ENCODE assay signal across 36 cellular contexts in genomic region chr9:12954441-12954840, GRCh38.
"Had no signal": no experiment of that assay in that cellular context is flagged by ENCODE, and none has a peak within 500 bp of the region (broad histone marks: within the 10 kb centered on the region; RNA-seq: fewer than 3 reads in every experiment).

No MANE protein-coding gene starts in this region.

- DNase-seq: activated CD4-positive, alpha-beta T cell treated with anti-CD3 and anti-CD28 coated beads for 48 hours; activated CD4-positive, alpha-beta T cell treated with anti-CD3 and anti-CD28 coated beads, Interleukin-2, amount 50 U/mL, for 48 hours; activated CD8-positive, alpha-beta memory T cell treated with anti-CD3 and anti-CD28 coated beads for 24 hours; activated effector memory CD4-positive, alpha-beta T cell treated with Interleukin-2 at 50 U/mL for 16 hours; activated naive CD4-positive, alpha-beta T cell treated with anti-CD3 and anti-CD28 coated beads for 36 hours; activated naive CD8-positive, alpha-beta T cell treated with anti-CD3 and anti-CD28 coated beads for 36 hours; adrenal gland; aorta; dorsolateral prefrontal cortex; effector memory CD8-positive, alpha-beta T cell; left cardiac atrium; mammary epithelial cell; naive B cell; nephron progenitor cell; right lobe of liver; stimulated activated CD4-positive, alpha-beta T cell treated with anti-CD3 and anti-CD28 coated beads, Interleukin-12 subunit alpha, Interleukin-12 subunit beta, amount 100 ng/mL, for 4 hours; stimulated activated CD4-positive, alpha-beta T cell treated with anti-CD3 and anti-CD28 coated beads, Interleukin-4, amount 100 ng/mL, for 1 hour; stimulated activated naive CD8-positive, alpha-beta T cell treated with anti-CD3 and anti-CD28 coated beads, Interleukin-15, Interleukin-2, amounts not matched to agents 100 U/mL and 50 U/mL, for 24 hours; testis; transverse colon had no signal

- ATAC-seq: activated CD4-positive, CD25-positive, alpha-beta regulatory T cell treated with anti-CD3 and anti-CD28 coated beads, Interleukin-2, amount 50 U/mL, for 24 hours; effector memory CD8-positive, alpha-beta T cell; gastroesophageal sphincter; left cardiac atrium; right lobe of liver; stimulated activated naive CD8-positive, alpha-beta T cell treated with anti-CD3 and anti-CD28 coated beads, Interleukin-15, Interleukin-2, amounts not matched to agents 100 U/mL and 50 U/mL, for 24 hours had no signal

- FAIRE-seq: endothelial cell of umbilical vein, keratinocyte, TTC549 had no signal

- H3K9me3 ChIP-seq: adrenal gland, neutrophil, right lobe of liver, testis, vagina had no signal

- H3K27ac Mint-ChIP-seq: activated naive CD4-positive, alpha-beta T cell treated with anti-CD3 and anti-CD28 coated beads for 36 hours; activated naive CD8-positive, alpha-beta T cell treated with anti-CD3 and anti-CD28 coated beads for 36 hours; brain; effector memory CD8-positive, alpha-beta T cell; mesothelial cell of epicardium; naive B cell; nephron progenitor cell; progenitor cell of endocrine pancreas; T-helper 2 cell treated with Interferon-gamma antibody and Interleukin-4, amounts not matched to agents 5 μg/mL and 100 μg/mL, for 36 hours had no signal

- H3K4me2 ChIP-seq: hepatocyte had no signal

- H2AFZ ChIP-seq: hepatocyte had no signal

- H3K36me3 ChIP-seq: adrenal gland, cardiac muscle cell, gastroesophageal sphincter, neutrophil, right lobe of liver, transverse colon, vagina had no signal

- H3K4me3 Mint-ChIP-seq: activated naive CD4-positive, alpha-beta T cell treated with anti-CD3 and anti-CD28 coated beads for 36 hours; activated naive CD8-positive, alpha-beta T cell treated with anti-CD3 and anti-CD28 coated beads for 36 hours; brain; effector memory CD8-positive, alpha-beta T cell; mesothelial cell of epicardium; naive B cell; nephron progenitor cell; T-helper 2 cell treated with Interferon-gamma antibody and Interleukin-4, amounts not matched to agents 5 μg/mL and 100 μg/mL, for 36 hours had no signal

- H3K79me2 ChIP-seq: hepatocyte had no signal

- H3K4me1 ChIP-seq: adrenal gland, right lobe of liver, testis, transverse colon, vagina had no signal

- H3K36me3 Mint-ChIP-seq: brain, naive B cell had no signal

- H3K4me1 Mint-ChIP-seq: activated naive CD8-positive, alpha-beta T cell treated with anti-CD3 and anti-CD28 coated beads for 36 hours; brain; naive B cell had no signal

- H3K27me3 Mint-ChIP-seq: activated naive CD8-positive, alpha-beta T cell treated with anti-CD3 and anti-CD28 coated beads for 36 hours; effector memory CD8-positive, alpha-beta T cell; naive B cell had no signal

- H3K27ac ChIP-seq: adrenal gland, cardiac muscle cell, coronary artery, dorsolateral prefrontal cortex, gastroesophageal sphincter, hepatocyte, neutrophil, right lobe of liver, skin epidermis, testis, transverse colon, vagina, VCaP had no signal

- H3K27me3 ChIP-seq: adrenal gland, cardiac muscle cell, dorsolateral prefrontal cortex, gastroesophageal sphincter, hepatocyte, neutrophil, right lobe of liver, testis, transverse colon, vagina had no signal

- H3K4me3 ChIP-seq: adrenal gland, cardiac muscle cell, coronary artery, dorsolateral prefrontal cortex, gastroesophageal sphincter, hepatocyte, right lobe of liver, skin epidermis, testis, transverse colon, vagina had no signal
